Comparison of ENCODE assay signal across 29 cellular contexts in genomic region chr11:73592640-73593039, GRCh38. TPM values are rescaled to one million over a fixed set of nuclear protein-coding genes. Genes with fewer than 3 reads are reported as not detected.
"Had no signal": no experiment of that assay in that cellular context is flagged by ENCODE, and none has a peak within 500 bp of the region (broad histone marks: within the 10 kb centered on the region; RNA-seq: fewer than 3 reads in every experiment).

No MANE protein-coding gene starts in this region.

- H3K27ac Mint-ChIP-seq: activated B cell treated with CpG ODN at 0.5 μM for 24 hours; activated CD4-positive, alpha-beta T cell treated with anti-CD3 and anti-CD28 coated beads, Interleukin-2, amount 10 ng/mL, durations not matched to agents 24 days and 14 days; activated CD8-positive, alpha-beta memory T cell treated with anti-CD3 and anti-CD28 coated beads, Interleukin-2, amount 10 ng/mL, durations not matched to agents 7 days and 5 days; activated naive CD4-positive, alpha-beta T cell treated with anti-CD3 and anti-CD28 coated beads, Interleukin-2, amount 50 U/mL, for 72 hours; activated naive CD8-positive, alpha-beta T cell treated with anti-CD3 and anti-CD28 coated beads, Interleukin-2, amount 50 U/mL, for 24 hours; activated T-cell treated with anti-CD3 and anti-CD28 coated beads, Interleukin-2, amount 50 U/mL, for 24 hours had no signal

- H3K27ac ChIP-seq: ascending aorta, body of pancreas had no signal

- H3K27me3 Mint-ChIP-seq: activated B cell treated with CpG ODN at 0.5 μM for 24 hours; activated CD4-positive, alpha-beta T cell treated with anti-CD3 and anti-CD28 coated beads, Interleukin-2, amount 10 ng/mL, durations not matched to agents 24 days and 14 days; activated CD8-positive, alpha-beta memory T cell treated with anti-CD3 and anti-CD28 coated beads, Interleukin-2, amount 10 ng/mL, durations not matched to agents 7 days and 5 days; activated naive CD8-positive, alpha-beta T cell treated with anti-CD3 and anti-CD28 coated beads, Interleukin-2, amount 50 U/mL, for 24 hours; activated T-cell treated with anti-CD3 and anti-CD28 coated beads, Interleukin-2, amount 50 U/mL, for 24 hours had no signal

- H3K36me3 ChIP-seq: ascending aorta had no signal

- H3K4me3 Mint-ChIP-seq: activated B cell treated with CpG ODN at 0.5 μM for 24 hours; activated CD4-positive, alpha-beta T cell treated with anti-CD3 and anti-CD28 coated beads, Interleukin-2, amount 10 ng/mL, durations not matched to agents 24 days and 14 days; activated CD8-positive, alpha-beta memory T cell treated with anti-CD3 and anti-CD28 coated beads, Interleukin-2, amount 10 ng/mL, durations not matched to agents 7 days and 5 days; activated naive CD8-positive, alpha-beta T cell treated with anti-CD3 and anti-CD28 coated beads, Interleukin-2, amount 50 U/mL, for 24 hours; activated T-cell treated with anti-CD3 and anti-CD28 coated beads, Interleukin-2, amount 50 U/mL, for 24 hours had no signal

- DNase-seq: activated B cell treated with CpG ODN at 0.5 μM for 24 hours; activated CD4-positive, alpha-beta T cell treated with anti-CD3 and anti-CD28 coated beads for 1 hour; activated CD4-positive, alpha-beta T cell treated with anti-CD3 and anti-CD28 coated beads, Interleukin-2, amount 10 ng/mL, durations not matched to agents 24 days and 14 days; activated CD4-positive, alpha-beta T cell treated with anti-CD3 and anti-CD28 coated beads, Interleukin-2, amount 50 U/mL, for 48 hours; activated CD8-positive, alpha-beta memory T cell treated with anti-CD3 and anti-CD28 coated beads, Interleukin-2, amount 10 ng/mL, durations not matched to agents 7 days and 5 days; activated effector memory CD4-positive, alpha-beta T cell treated with anti-CD3 and anti-CD28 coated beads, Interleukin-2, amount 50 U/mL, for 16 hours; activated naive CD4-positive, alpha-beta T cell treated with Interleukin-2 at 50 U/mL for 16 hours; activated naive CD8-positive, alpha-beta T cell treated with anti-CD3 and anti-CD28 coated beads, Interleukin-2, amount 50 U/mL, for 24 hours; activated T-cell treated with anti-CD3 and anti-CD28 coated beads, Interleukin-2, amount 50 U/mL, for 24 hours; amniotic stem cell; body of pancreas; central memory CD4-positive, alpha-beta T cell; KBM-7; NCI-H1092 treated with DMSO at 0.1 percent for 48 hours; NCI-H1417 treated with DMSO at 0.1 percent for 48 hours; NCI-H1694; NCI-H2029; NCI-H2107; NCI-H510A treated with DMSO at 0.1 percent for 48 hours; NCI-H69; RPMI8226; SK-N-SH; SW 1271 had no signal

- H3K9me3 Mint-ChIP-seq: activated B cell treated with CpG ODN at 0.5 μM for 24 hours; activated CD4-positive, alpha-beta T cell treated with anti-CD3 and anti-CD28 coated beads, Interleukin-2, amount 10 ng/mL, durations not matched to agents 24 days and 14 days; activated naive CD4-positive, alpha-beta T cell treated with anti-CD3 and anti-CD28 coated beads, Interleukin-2, amount 50 U/mL, for 72 hours; activated naive CD8-positive, alpha-beta T cell treated with anti-CD3 and anti-CD28 coated beads, Interleukin-2, amount 50 U/mL, for 24 hours; activated T-cell treated with anti-CD3 and anti-CD28 coated beads, Interleukin-2, amount 50 U/mL, for 24 hours had no signal

- H3K9me3 ChIP-seq: ascending aorta, body of pancreas, SK-N-SH had no signal

- H3K4me3 ChIP-seq: ascending aorta, body of pancreas had no signal

- H3K9ac ChIP-seq: SK-N-SH had no signal

- ATAC-seq: activated CD8-positive, alpha-beta memory T cell treated with anti-CD3 and anti-CD28 coated beads, Interleukin-2, amount 10 ng/mL, durations not matched to agents 7 days and 5 days; activated naive CD4-positive, alpha-beta T cell treated with anti-CD3 and anti-CD28 coated beads, Interleukin-2, amount 50 U/mL, for 72 hours; activated naive CD8-positive, alpha-beta T cell treated with anti-CD3 and anti-CD28 coated beads, Interleukin-2, amount 50 U/mL, for 24 hours; body of pancreas; Panc1; Right ventricle myocardium inferior had no signal

RNA-seq across cellular contexts. Expression of gene PLEKHB1, which starts 53.7 kb away (rescaled TPM):
- total RNA-seq: bronchial epithelial cell, MCF 10A had no signal
